Comparison of ENCODE assay signal across 4 cellular contexts in the genomic region with DNA sequence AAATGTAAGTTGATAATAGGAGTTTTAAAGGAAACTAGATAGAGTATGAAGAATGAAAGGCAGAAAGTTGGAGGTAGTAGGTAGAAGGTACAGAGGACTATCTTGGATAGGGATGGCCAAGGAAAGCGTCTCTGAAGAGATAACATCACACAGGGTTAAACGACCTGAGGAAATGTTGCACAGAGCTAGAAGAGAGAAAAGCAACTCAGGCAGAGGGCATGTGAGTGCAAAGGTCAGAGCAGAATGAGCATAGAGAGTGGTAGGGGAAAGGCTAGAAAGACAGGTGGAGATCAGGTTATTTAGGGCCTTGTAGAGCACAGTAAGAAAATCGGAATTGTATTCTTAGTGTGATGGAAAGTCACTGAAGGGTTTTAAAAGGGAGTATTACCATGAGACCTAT.
"Had no signal": no experiment of that assay in that cellular context is flagged by ENCODE, and none has a peak within 500 bp of the region (broad histone marks: within the 10 kb centered on the region; RNA-seq: fewer than 3 reads in every experiment).

No MANE protein-coding gene starts in this region.

- H3K4me3 ChIP-seq: GM23338 had no signal

- DNase-seq: H9, HCEC 1CT, KBM-7 had no signal

- ATAC-seq: GM23338 had no signal
